15 cellular contexts compared by ENCODE assay signal in the genomic region with DNA sequence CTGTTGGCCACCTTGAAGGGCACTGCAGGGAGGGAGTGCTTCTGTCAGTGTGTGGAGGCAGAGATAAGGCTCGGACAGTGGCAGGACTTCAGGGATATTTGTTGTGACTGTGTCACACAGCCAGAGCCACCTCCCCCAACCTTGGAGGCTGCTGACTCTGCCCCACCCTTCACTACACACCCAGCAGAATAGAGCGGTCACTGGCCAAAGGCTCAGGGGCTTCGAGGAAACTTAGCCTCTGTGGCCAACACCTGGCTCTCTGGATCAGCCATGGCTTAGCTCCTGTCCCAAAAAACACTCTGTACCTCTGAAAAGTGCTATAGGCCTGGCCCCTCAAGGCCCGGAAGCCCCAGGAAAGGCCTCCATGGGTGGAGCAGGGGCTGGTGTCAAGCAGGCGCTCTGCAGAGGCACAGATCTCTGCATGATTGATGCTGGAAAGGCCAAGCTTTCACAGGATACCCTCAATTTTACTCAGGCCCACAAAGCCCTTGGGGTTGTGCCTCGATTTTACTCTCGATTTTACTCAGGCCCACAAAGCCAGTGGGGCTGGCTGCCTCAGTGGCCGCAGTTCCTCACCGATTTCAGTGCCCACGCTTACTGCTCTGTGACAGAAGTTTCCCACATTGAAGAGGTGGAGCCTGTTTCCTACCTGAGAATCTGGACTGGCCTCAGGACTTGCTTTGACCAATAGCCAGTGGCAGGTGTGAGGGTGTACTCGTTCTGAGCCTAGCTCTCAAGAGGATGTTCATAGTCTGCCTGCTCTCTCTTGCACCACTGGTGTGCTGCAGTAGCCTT.
DNase-seq lines count a peak whose midpoint lies in the region; ATAC-seq lines count a peak whose summit lies in the region.
"Had no signal": no experiment of that assay in that cellular context is flagged by ENCODE, and none has a peak within 500 bp of the region (broad histone marks: within the 10 kb centered on the region; RNA-seq: fewer than 3 reads in every experiment).

No MANE protein-coding gene starts in this region.

- intact Hi-C loops in CD4-positive, alpha-beta memory T cell (cut with micrococcal nuclease), result no loop called here

- H3K9me3 ChIP-seq in CD4-positive, alpha-beta memory T cell (ENCODE audit: control insufficient read depth in 1 of 2, low read length in 2 of 2), result no peaks in the 10 kb centered on the region
- H3K9me3 ChIP-seq: adrenal gland, suprapubic skin had no signal

- H3K36me3 Mint-ChIP-seq in activated CD8-positive, alpha-beta memory T cell treated with anti-CD3 and anti-CD28 coated beads, Interleukin-2, amount 10 ng/mL, durations not matched to agents 7 days and 5 days, result no peaks in the 10 kb centered on the region
- H3K36me3 Mint-ChIP-seq in CD4-positive, alpha-beta memory T cell, result no peaks in the 10 kb centered on the region

- no peak overlapping the region for H3K27ac Mint-ChIP-seq in activated CD8-positive, alpha-beta memory T cell treated with anti-CD3 and anti-CD28 coated beads, Interleukin-2, amount 10 ng/mL, durations not matched to agents 7 days and 5 days
- H3K27ac Mint-ChIP-seq in CD4-positive, alpha-beta memory T cell, result no peak overlapping the region
- H3K27ac Mint-ChIP-seq: activated CD4-positive, alpha-beta T cell treated with anti-CD3 and anti-CD28 coated beads, Interleukin-2, amount 10 ng/mL, durations not matched to agents 24 days and 14 days; T-helper 17 cell had no signal

- POLR2A ChIA-PET in CD4-positive, alpha-beta memory T cell (lab: Charles Lee; ENCODE audit: partially characterized antibody), result no interaction called here

- no peak overlapping the region for H3K4me3 Mint-ChIP-seq in activated CD8-positive, alpha-beta memory T cell treated with anti-CD3 and anti-CD28 coated beads, Interleukin-2, amount 10 ng/mL, durations not matched to agents 7 days and 5 days
- H3K4me3 Mint-ChIP-seq in CD4-positive, alpha-beta memory T cell, result no peak overlapping the region
- H3K4me3 Mint-ChIP-seq: activated CD4-positive, alpha-beta T cell treated with anti-CD3 and anti-CD28 coated beads, Interleukin-2, amount 10 ng/mL, durations not matched to agents 24 days and 14 days; T-helper 17 cell had no signal

- H3K9me3 Mint-ChIP-seq in activated CD8-positive, alpha-beta memory T cell treated with anti-CD3 and anti-CD28 coated beads, Interleukin-2, amount 10 ng/mL, durations not matched to agents 7 days and 5 days (ENCODE audit: low read depth), result no peaks in the 10 kb centered on the region
- H3K9me3 Mint-ChIP-seq in CD4-positive, alpha-beta memory T cell, result peaks cover 0 to 2% (median 0%) of the 10 kb centered on the region in 8 donors
- H3K9me3 Mint-ChIP-seq: activated CD4-positive, alpha-beta T cell treated with anti-CD3 and anti-CD28 coated beads, Interleukin-2, amount 10 ng/mL, durations not matched to agents 24 days and 14 days had no signal

- no peaks in the 10 kb centered on the region for H3K4me1 ChIP-seq in CD4-positive, alpha-beta memory T cell (ENCODE audit: insufficient read depth, low read length)
- H3K4me1 ChIP-seq: adrenal gland, suprapubic skin had no signal

- peak; percentile 29 for DNase-seq in activated CD8-positive, alpha-beta memory T cell treated with anti-CD3 and anti-CD28 coated beads, Interleukin-2, amount 10 ng/mL, durations not matched to agents 7 days and 5 days
- no peak for DNase-seq in activated CD8-positive, alpha-beta memory T cell treated with anti-CD3 and anti-CD28 coated beads for 24 hours
- DNase-seq in ureter (ENCODE audit: low spot score) (peak; percentile 8), cerebellar cortex (ENCODE audit: low spot score) (no peak)
- no peak for DNase-seq in CD4-positive, alpha-beta memory T cell
- DNase-seq: activated CD4-positive, alpha-beta T cell treated with anti-CD3 and anti-CD28 coated beads, Interleukin-2, amount 10 ng/mL, durations not matched to agents 24 days and 14 days; adrenal gland; NCI-H1417 treated with DMSO at 0.1 percent for 48 hours; NCI-H524 treated with DMSO at 0.1 percent for 48 hours; T-helper 17 cell had no signal

- no peaks in the 10 kb centered on the region for H3K4me1 Mint-ChIP-seq in activated CD8-positive, alpha-beta memory T cell treated with anti-CD3 and anti-CD28 coated beads, Interleukin-2, amount 10 ng/mL, durations not matched to agents 7 days and 5 days
- H3K4me1 Mint-ChIP-seq in CD4-positive, alpha-beta memory T cell, result peaks cover 0 to 2% (median 0%) of the 10 kb centered on the region in 4 donors
- H3K4me1 Mint-ChIP-seq: activated CD4-positive, alpha-beta T cell treated with anti-CD3 and anti-CD28 coated beads, Interleukin-2, amount 10 ng/mL, durations not matched to agents 24 days and 14 days; T-helper 17 cell had no signal

- H3K36me3 ChIP-seq in CD4-positive, alpha-beta memory T cell (ENCODE audit: insufficient read depth, low read length), result no peaks in the 10 kb centered on the region
- H3K36me3 ChIP-seq: adrenal gland, suprapubic skin had no signal

- no peak overlapping the region for H3K4me3 ChIP-seq in CD4-positive, alpha-beta memory T cell (ENCODE audit: low read length in 2 of 2)
- H3K4me3 ChIP-seq: adrenal gland, suprapubic skin had no signal

- CTCF ChIA-PET in activated CD8-positive, alpha-beta memory T cell treated with anti-CD3 and anti-CD28 coated beads, Interleukin-2, amount 10 ng/mL, durations not matched to agents 7 days and 5 days (lab: Charles Lee), result no interaction called here
- CTCF ChIA-PET in CD4-positive, alpha-beta memory T cell (lab: Charles Lee; ENCODE audit: partially characterized antibody), result interaction anchor here (1.1 kb wide), 1 partner anchor 421 kb away, joined by 3 read pairs; no protein-coding TSS in a partner anchor

- H3K27me3 Mint-ChIP-seq in activated CD8-positive, alpha-beta memory T cell treated with anti-CD3 and anti-CD28 coated beads, Interleukin-2, amount 10 ng/mL, durations not matched to agents 7 days and 5 days, result no peaks in the 10 kb centered on the region
- H3K27me3 Mint-ChIP-seq in CD4-positive, alpha-beta memory T cell, result peaks cover 12 to 13% of the 10 kb centered on the region in 2 donors
- H3K27me3 Mint-ChIP-seq: activated CD4-positive, alpha-beta T cell treated with anti-CD3 and anti-CD28 coated beads, Interleukin-2, amount 10 ng/mL, durations not matched to agents 24 days and 14 days had no signal

- ATAC-seq in activated CD8-positive, alpha-beta memory T cell treated with anti-CD3 and anti-CD28 coated beads, Interleukin-2, amount 10 ng/mL, durations not matched to agents 7 days and 5 days, result no peak
- ATAC-seq in GM21786 (IDR thresholded peaks at IDR 0.05; ENCODE audit: unreplicated experiment) (peak; percentile 53), HG03342 (IDR thresholded peaks at IDR 0.05; ENCODE audit: unreplicated experiment) (peak; percentile 38), HG03378 (IDR thresholded peaks at IDR 0.05; ENCODE audit: unreplicated experiment) (no peak)
- ATAC-seq: T-helper 17 cell had no signal

- H3K27me3 ChIP-seq in CD4-positive, alpha-beta memory T cell (ENCODE audit: insufficient read depth, low read length), result no peaks in the 10 kb centered on the region

- H3K27ac ChIP-seq in CD4-positive, alpha-beta memory T cell (ENCODE audit: low read depth, low read length), result no peak overlapping the region
- H3K27ac ChIP-seq: adrenal gland, KMS-11, suprapubic skin had no signal

Comparison
In these comparisons a context has a peak if more than half of its experiments do, and no peak if none do; other contexts are left out.
1. DNase-seq: peak in activated CD8-positive, alpha-beta memory T cell treated with anti-CD3 and anti-CD28 coated beads, Interleukin-2, amount 10 ng/mL, durations not matched to agents 7 days and 5 days (single experiment) and ureter (single experiment); none in activated CD8-positive, alpha-beta memory T cell treated with anti-CD3 and anti-CD28 coated beads for 24 hours (single experiment), CD4-positive, alpha-beta memory T cell (0 of 5) and cerebellar cortex (single experiment).
2. ATAC-seq: peak in GM21786 (single experiment) and HG03342 (single experiment); none in activated CD8-positive, alpha-beta memory T cell treated with anti-CD3 and anti-CD28 coated beads, Interleukin-2, amount 10 ng/mL, durations not matched to agents 7 days and 5 days (single experiment) and HG03378 (single experiment).